ENCODE assay signal across 7 cellular contexts in the genomic region with DNA sequence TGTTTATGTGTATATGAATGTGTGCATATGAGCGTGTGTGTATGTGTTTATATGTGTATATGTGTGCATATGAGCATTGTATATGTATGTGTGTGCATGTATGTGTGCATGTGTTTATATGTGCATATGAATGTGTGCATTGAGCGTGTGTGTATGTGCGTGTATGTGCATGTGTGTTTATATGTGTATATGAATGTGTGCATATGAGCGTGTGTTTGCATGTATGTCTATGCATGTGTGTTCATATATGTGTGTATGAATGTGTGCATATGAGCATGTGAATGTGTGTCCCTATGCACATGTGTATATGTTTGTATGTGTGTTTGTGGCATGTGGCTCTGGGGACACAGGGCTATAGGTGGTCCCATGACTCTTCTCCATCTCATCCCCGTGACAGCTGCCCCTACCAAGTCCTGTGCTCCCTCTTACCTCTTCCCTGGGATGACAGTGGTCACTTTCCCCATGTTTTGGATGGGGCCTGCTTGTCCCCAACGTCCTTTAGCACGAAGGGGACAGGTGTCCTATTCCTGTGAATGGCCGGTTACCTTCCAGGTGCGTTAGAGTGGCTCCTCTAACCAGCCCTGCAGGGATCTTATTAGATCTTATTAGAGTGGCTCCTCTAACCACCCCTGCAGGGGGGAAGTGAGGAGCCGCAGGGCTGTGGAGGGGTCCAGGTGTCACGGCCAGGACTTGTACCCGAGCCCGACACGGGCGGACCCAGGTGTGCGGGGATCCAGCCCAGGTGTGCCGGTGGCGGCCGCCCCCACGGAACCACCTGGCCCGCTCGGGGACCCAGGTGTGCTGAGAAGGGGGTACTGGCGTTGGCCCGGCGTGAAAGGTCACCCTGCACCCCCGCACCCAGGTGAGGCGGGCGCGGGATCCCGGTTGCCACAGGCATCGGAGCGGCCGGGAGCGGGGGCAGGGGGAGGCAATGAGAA.
A peak's percentile ranks its signal among the peaks of the same experiment; 100 is the strongest.
DNase-seq lines count a peak whose midpoint lies in the region; ATAC-seq and TF ChIP-seq lines count a peak whose summit lies in the region.

No MANE protein-coding gene starts in this region.

- no peaks in the 10 kb centered on the region for H3K36me3 ChIP-seq in parathyroid adenoma (ENCODE audit: control insufficient read depth, insufficient read depth, low read length)

- H3K4me1 ChIP-seq in parathyroid adenoma, result no peaks in the 10 kb centered on the region

- H3K27me3 ChIP-seq in parathyroid adenoma (ENCODE audit: control insufficient read depth, insufficient read depth, low read length), result no peaks in the 10 kb centered on the region

- H3K79me2 ChIP-seq in parathyroid adenoma, result no peaks in the 10 kb centered on the region

- DNase-seq in NAMALWA (ENCODE audit: low spot score), result peak; percentile 24
- no peak for DNase-seq in epithelial cell of proximal tubule (ENCODE audit: low read depth)
- DNase-seq in erythroblast (lab: John Stamatoyannopoulos, UW), result no peak
- no peak for DNase-seq in D341Med (ENCODE audit: low spot score)

- TF ChIP-seq CTCF in epithelial cell of proximal tubule (conservative IDR thresholded peaks at IDR 0.05; ENCODE audit: low read depth, low read length), result no peak
- no peak for TF ChIP-seq CTCF in parathyroid adenoma (IDR thresholded peaks at IDR 0.05)

- no peak overlapping the region for H3K27ac ChIP-seq in parathyroid adenoma

- TF ChIP-seq POLR2A in erythroblast (IDR thresholded peaks at IDR 0.05; ENCODE audit: low read length), result no peak

- no peaks in the 10 kb centered on the region for H3K9me3 ChIP-seq in parathyroid adenoma (ENCODE audit: control insufficient read depth, low read length)

- H3K4me2 ChIP-seq in parathyroid adenoma (ENCODE audit: low read length), result peak overlapping the region; percentile 99

- H3K4me3 ChIP-seq in epithelial cell of proximal tubule (ENCODE audit: low read depth, low read length), result peak overlapping the region; percentile 64
- peak overlapping the region; percentile 66 for H3K4me3 ChIP-seq in parathyroid adenoma (ENCODE audit: low read depth, low read length)

- H3K9ac ChIP-seq in parathyroid adenoma, result no peak overlapping the region

- ATAC-seq in GM21526 (IDR thresholded peaks at IDR 0.05; ENCODE audit: low FRiP score, unreplicated experiment), result peak; percentile 21
- ATAC-seq in HG03025 (IDR thresholded peaks at IDR 0.05; ENCODE audit: low FRiP score, unreplicated experiment), result no peak

- peak overlapping the region; percentile 71 for H2AFZ ChIP-seq in parathyroid adenoma
